ENCODE assay signal across 1 cellular context in genomic region chr7:155685070-155685790, GRCh38.
TF ChIP-seq lines count a peak whose summit lies in the region.

No MANE protein-coding gene starts in this region.

TF ChIP-seq in GM12878, 131 proteins besides CTCF, POLR2A, EP300 and RAD21 (continued from another document):
- TF ChIP-seq, protein P1, sequence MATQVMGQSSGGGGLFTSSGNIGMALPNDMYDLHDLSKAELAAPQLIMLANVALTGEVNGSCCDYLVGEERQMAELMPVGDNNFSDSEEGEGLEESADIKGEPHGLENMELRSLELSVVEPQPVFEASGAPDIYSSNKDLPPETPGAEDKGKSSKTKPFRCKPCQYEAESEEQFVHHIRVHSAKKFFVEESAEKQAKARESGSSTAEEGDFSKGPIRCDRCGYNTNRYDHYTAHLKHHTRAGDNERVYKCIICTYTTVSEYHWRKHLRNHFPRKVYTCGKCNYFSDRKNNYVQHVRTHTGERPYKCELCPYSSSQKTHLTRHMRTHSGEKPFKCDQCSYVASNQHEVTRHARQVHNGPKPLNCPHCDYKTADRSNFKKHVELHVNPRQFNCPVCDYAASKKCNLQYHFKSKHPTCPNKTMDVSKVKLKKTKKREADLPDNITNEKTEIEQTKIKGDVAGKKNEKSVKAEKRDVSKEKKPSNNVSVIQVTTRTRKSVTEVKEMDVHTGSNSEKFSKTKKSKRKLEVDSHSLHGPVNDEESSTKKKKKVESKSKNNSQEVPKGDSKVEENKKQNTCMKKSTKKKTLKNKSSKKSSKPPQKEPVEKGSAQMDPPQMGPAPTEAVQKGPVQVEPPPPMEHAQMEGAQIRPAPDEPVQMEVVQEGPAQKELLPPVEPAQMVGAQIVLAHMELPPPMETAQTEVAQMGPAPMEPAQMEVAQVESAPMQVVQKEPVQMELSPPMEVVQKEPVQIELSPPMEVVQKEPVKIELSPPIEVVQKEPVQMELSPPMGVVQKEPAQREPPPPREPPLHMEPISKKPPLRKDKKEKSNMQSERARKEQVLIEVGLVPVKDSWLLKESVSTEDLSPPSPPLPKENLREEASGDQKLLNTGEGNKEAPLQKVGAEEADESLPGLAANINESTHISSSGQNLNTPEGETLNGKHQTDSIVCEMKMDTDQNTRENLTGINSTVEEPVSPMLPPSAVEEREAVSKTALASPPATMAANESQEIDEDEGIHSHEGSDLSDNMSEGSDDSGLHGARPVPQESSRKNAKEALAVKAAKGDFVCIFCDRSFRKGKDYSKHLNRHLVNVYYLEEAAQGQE (IDR thresholded peaks at IDR 0.05; ENCODE audit: low read depth, low read length), result no peak
- TF ChIP-seq MTA2 (IDR thresholded peaks at IDR 0.05; ENCODE audit: low read depth) (no peak; the same call in 1 of the 2 replicates), NFYA (IDR thresholded peaks at IDR 0.05; ENCODE audit: borderline replicate concordance, low read depth, low read length) (no peak), BCL3 (IDR thresholded peaks at IDR 0.05; ENCODE audit: borderline replicate concordance, insufficient read depth, low read depth, low read length, poor library complexity, severe bottlenecking) (no peak), GATAD2B (conservative IDR thresholded peaks at IDR 0.05; ENCODE audit: low read depth) (no peak), MYC (IDR thresholded peaks at IDR 0.05; ENCODE audit: insufficient read depth, insufficient read length, insufficient replicate concordance, low read length, severe bottlenecking) (no peak), RUNX3 (IDR thresholded peaks at IDR 0.05; ENCODE audit: low read length) (peak; percentile 30), MLLT1 (IDR thresholded peaks at IDR 0.05) (peak; percentile 90; the same call in 1 of the 2 replicates), ATF2 (IDR thresholded peaks at IDR 0.05; ENCODE audit: low read length) (0 out of 2 replicates have a peak, but pooled peaks have one; percentile 29), MYB (IDR thresholded peaks at IDR 0.05; ENCODE audit: borderline replicate concordance, low read depth, low read length) (no peak), CREB1 (IDR thresholded peaks at IDR 0.05; ENCODE audit: low read depth) (no peak), RAD51 (IDR thresholded peaks at IDR 0.05) (no peak), MEF2B (IDR thresholded peaks at IDR 0.05; ENCODE audit: partially characterized antibody, poor library complexity, severe bottlenecking) (peak; percentile 84), ASH2L (IDR thresholded peaks at IDR 0.05; ENCODE audit: borderline replicate concordance, low read depth) (no peak), KDM1A (IDR thresholded peaks at IDR 0.05; ENCODE audit: borderline replicate concordance) (no peak), PRDM15 (CRISPR knock-in tag; IDR thresholded peaks at IDR 0.05) (no peak), NR2F1 (conservative IDR thresholded peaks at IDR 0.05) (no peak), RELA (IDR thresholded peaks at IDR 0.05; ENCODE audit: borderline replicate concordance, partially characterized antibody) (no peak), RB1 (IDR thresholded peaks at IDR 0.05; ENCODE audit: borderline replicate concordance) (no peak), PAX8 (IDR thresholded peaks at IDR 0.05) (no peak), STAT3 (IDR thresholded peaks at IDR 0.05; ENCODE audit: low read depth, low read length) (no peak), TAF1 (IDR thresholded peaks at IDR 0.05; ENCODE audit: borderline replicate concordance, low read depth, low read length) (no peak)
- TF ChIP-seq, protein P2, sequence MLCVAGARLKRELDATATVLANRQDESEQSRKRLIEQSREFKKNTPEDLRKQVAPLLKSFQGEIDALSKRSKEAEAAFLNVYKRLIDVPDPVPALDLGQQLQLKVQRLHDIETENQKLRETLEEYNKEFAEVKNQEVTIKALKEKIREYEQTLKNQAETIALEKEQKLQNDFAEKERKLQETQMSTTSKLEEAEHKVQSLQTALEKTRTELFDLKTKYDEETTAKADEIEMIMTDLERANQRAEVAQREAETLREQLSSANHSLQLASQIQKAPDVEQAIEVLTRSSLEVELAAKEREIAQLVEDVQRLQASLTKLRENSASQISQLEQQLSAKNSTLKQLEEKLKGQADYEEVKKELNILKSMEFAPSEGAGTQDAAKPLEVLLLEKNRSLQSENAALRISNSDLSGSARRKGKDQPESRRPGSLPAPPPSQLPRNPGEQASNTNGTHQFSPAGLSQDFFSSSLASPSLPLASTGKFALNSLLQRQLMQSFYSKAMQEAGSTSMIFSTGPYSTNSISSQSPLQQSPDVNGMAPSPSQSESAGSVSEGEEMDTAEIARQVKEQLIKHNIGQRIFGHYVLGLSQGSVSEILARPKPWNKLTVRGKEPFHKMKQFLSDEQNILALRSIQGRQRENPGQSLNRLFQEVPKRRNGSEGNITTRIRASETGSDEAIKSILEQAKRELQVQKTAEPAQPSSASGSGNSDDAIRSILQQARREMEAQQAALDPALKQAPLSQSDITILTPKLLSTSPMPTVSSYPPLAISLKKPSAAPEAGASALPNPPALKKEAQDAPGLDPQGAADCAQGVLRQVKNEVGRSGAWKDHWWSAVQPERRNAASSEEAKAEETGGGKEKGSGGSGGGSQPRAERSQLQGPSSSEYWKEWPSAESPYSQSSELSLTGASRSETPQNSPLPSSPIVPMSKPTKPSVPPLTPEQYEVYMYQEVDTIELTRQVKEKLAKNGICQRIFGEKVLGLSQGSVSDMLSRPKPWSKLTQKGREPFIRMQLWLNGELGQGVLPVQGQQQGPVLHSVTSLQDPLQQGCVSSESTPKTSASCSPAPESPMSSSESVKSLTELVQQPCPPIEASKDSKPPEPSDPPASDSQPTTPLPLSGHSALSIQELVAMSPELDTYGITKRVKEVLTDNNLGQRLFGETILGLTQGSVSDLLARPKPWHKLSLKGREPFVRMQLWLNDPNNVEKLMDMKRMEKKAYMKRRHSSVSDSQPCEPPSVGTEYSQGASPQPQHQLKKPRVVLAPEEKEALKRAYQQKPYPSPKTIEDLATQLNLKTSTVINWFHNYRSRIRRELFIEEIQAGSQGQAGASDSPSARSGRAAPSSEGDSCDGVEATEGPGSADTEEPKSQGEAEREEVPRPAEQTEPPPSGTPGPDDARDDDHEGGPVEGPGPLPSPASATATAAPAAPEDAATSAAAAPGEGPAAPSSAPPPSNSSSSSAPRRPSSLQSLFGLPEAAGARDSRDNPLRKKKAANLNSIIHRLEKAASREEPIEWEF (IDR thresholded peaks at IDR 0.05; ENCODE audit: insufficient replicate concordance, low read depth, low read length), result peak; percentile 48
- TF ChIP-seq, protein P3, sequence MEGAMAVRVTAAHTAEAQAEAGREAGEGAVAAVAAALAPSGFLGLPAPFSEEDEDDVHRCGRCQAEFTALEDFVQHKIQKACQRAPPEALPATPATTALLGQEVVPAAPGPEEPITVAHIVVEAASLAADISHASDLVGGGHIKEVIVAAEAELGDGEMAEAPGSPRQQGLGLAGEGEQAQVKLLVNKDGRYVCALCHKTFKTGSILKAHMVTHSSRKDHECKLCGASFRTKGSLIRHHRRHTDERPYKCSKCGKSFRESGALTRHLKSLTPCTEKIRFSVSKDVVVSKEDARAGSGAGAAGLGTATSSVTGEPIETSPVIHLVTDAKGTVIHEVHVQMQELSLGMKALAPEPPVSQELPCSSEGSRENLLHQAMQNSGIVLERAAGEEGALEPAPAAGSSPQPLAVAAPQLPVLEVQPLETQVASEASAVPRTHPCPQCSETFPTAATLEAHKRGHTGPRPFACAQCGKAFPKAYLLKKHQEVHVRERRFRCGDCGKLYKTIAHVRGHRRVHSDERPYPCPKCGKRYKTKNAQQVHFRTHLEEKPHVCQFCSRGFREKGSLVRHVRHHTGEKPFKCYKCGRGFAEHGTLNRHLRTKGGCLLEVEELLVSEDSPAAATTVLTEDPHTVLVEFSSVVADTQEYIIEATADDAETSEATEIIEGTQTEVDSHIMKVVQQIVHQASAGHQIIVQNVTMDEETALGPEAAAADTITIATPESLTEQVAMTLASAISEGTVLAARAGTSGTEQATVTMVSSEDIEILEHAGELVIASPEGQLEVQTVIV (IDR thresholded peaks at IDR 0.05; ENCODE audit: borderline replicate concordance, partially characterized antibody), result no peak
TF ChIP-seq in GM12878: peak in this region for 5.
